In genomic region chr6:137389150-137389664, GRCh38 we compare ENCODE assay signal across 8 cellular contexts.
DNase-seq lines count a peak whose midpoint lies in the region; ATAC-seq and TF ChIP-seq lines count a peak whose summit lies in the region.

No MANE protein-coding gene starts in this region.

- no peak overlapping the region for H3K23ac ChIP-seq in neuronal stem cell (ENCODE audit: low read depth, low read length, poor library complexity)

- no CpG with 5 or more reads among the region's 6 CpGs for WGBS in neuronal stem cell (ENCODE audit: extremely low coverage in 2 of 2, insufficient read length in 2 of 2, insufficient replicate concordance in 1 of 2), 2 donors

- H2BK12ac ChIP-seq in neuronal stem cell (ENCODE audit: low read length), result no peak overlapping the region

- no peaks in the 10 kb centered on the region for H3K9me3 ChIP-seq in neuronal stem cell (replicated peaks in 1 of 2; ENCODE audit: control insufficient read depth in 2 of 2, insufficient read depth in 1 of 2, low read depth in 1 of 2, low read length in 2 of 2)

- no peak overlapping the region for H2BK120ac ChIP-seq in neuronal stem cell (ENCODE audit: low read depth, low read length)

- no peak overlapping the region for H3K9ac ChIP-seq in neuronal stem cell (ENCODE audit: low read depth, low read length, poor library complexity)

- H3K14ac ChIP-seq in neuronal stem cell (ENCODE audit: low read length), result no peak overlapping the region

- no peak overlapping the region for H3K27ac ChIP-seq in neuronal stem cell (replicated peaks; ENCODE audit: low read length)

- no peak overlapping the region for H3K4ac ChIP-seq in neuronal stem cell (ENCODE audit: low read length)

- TF ChIP-seq CTCF in fibroblast of mammary gland (conservative IDR thresholded peaks at IDR 0.05; ENCODE audit: control insufficient read depth, insufficient read depth, low read depth, low read length), result no peak

- peak overlapping the region; percentile 57 for H3K4me3 Mint-ChIP-seq in activated CD4-positive, alpha-beta T cell treated with anti-CD3 and anti-CD28 coated beads, Interleukin-2, amount 10 ng/mL, durations not matched to agents 24 days and 14 days

- H2BK15ac ChIP-seq in neuronal stem cell (ENCODE audit: low read length), result no peak overlapping the region

- peaks cover 0 to 3% of the 10 kb centered on the region in 2 donors for H3K4me1 ChIP-seq in neuronal stem cell (ENCODE audit: control insufficient read depth in 2 of 2, insufficient read depth in 1 of 2, low read depth in 1 of 2, low read length in 2 of 2)

- DNase-seq in Jurkat, Clone E6-1 (ENCODE audit: low read depth, low spot score), result peak; percentile 76
- peak; percentile 90 for DNase-seq in activated CD4-positive, alpha-beta T cell treated with anti-CD3 and anti-CD28 coated beads, Interleukin-2, amount 10 ng/mL, durations not matched to agents 24 days and 14 days
- DNase-seq in fibroblast of mammary gland (ENCODE audit: low read depth), result peak; percentile 12
- peak; percentile 74 for DNase-seq in stimulated activated CD8-positive, alpha-beta memory T cell treated with anti-CD3 and anti-CD28 coated beads, Interleukin-4, amount 100 ng/mL, for 48 hours
- DNase-seq in neuronal stem cell (ENCODE audit: low spot score), result no peak
- no peak for DNase-seq in NCI-H774 (lab: John Stamatoyannopoulos, UW)
- DNase-seq in NCI-H748 (lab: John Stamatoyannopoulos, UW; ENCODE audit: unreplicated experiment), result no peak

- peaks cover 9% of the 10 kb centered on the region for H3K36me3 Mint-ChIP-seq in activated CD4-positive, alpha-beta T cell treated with anti-CD3 and anti-CD28 coated beads, Interleukin-2, amount 10 ng/mL, durations not matched to agents 24 days and 14 days (ENCODE audit: low read depth)

- H3K4me3 ChIP-seq in Jurkat, Clone E6-1 (ENCODE audit: low read length), result no peak overlapping the region
- H3K4me3 ChIP-seq in fibroblast of mammary gland (ENCODE audit: control insufficient read depth, low read depth, low read length), result no peak overlapping the region
- no peak overlapping the region for H3K4me3 ChIP-seq in neuronal stem cell (ENCODE audit: low read length in 2 of 2)

- H3K36me3 ChIP-seq in neuronal stem cell (replicated peaks in 1 of 2; ENCODE audit: control insufficient read depth in 2 of 2, insufficient read depth in 2 of 2, low read length in 2 of 2), result no peaks in the 10 kb centered on the region

- H3K18ac ChIP-seq in neuronal stem cell (ENCODE audit: low read length), result no peak overlapping the region

- H2BK5ac ChIP-seq in neuronal stem cell (ENCODE audit: low read length), result no peak overlapping the region

- H3K27ac Mint-ChIP-seq in activated CD4-positive, alpha-beta T cell treated with anti-CD3 and anti-CD28 coated beads, Interleukin-2, amount 10 ng/mL, durations not matched to agents 24 days and 14 days, result peak overlapping the region; percentile 77

- no peaks in the 10 kb centered on the region for H3K27me3 Mint-ChIP-seq in activated CD4-positive, alpha-beta T cell treated with anti-CD3 and anti-CD28 coated beads, Interleukin-2, amount 10 ng/mL, durations not matched to agents 24 days and 14 days

- H3K27me3 ChIP-seq in neuronal stem cell (ENCODE audit: control insufficient read depth in 3 of 3, insufficient read depth in 3 of 3, low read depth in 1 of 3, low read length in 3 of 3), result no peaks in the 10 kb centered on the region

- H2AK5ac ChIP-seq in neuronal stem cell (ENCODE audit: low read depth, low read length), result no peak overlapping the region

- no peaks in the 10 kb centered on the region for H3K79me1 ChIP-seq in neuronal stem cell (ENCODE audit: low read depth, low read length)

- no peak overlapping the region for H3K4me2 ChIP-seq in neuronal stem cell (ENCODE audit: insufficient read depth, low read length, poor library complexity, severe bottlenecking)

- intact Hi-C loops in activated CD4-positive, alpha-beta T cell treated with anti-CD3 and anti-CD28 coated beads, Interleukin-2, amount 10 ng/mL, durations not matched to agents 24 days and 14 days (cut with micrococcal nuclease), result loop anchor here (1.0 to 10.0 kb wide), 2 partner anchors 26 to 586 kb away; no protein-coding TSS in a partner anchor

- H4K8ac ChIP-seq in neuronal stem cell (ENCODE audit: low read depth, low read length), result no peak overlapping the region

- H3K9me3 Mint-ChIP-seq in activated CD4-positive, alpha-beta T cell treated with anti-CD3 and anti-CD28 coated beads, Interleukin-2, amount 10 ng/mL, durations not matched to agents 24 days and 14 days, result peaks cover 19% of the 10 kb centered on the region

- H4K91ac ChIP-seq in neuronal stem cell (ENCODE audit: low read depth, low read length, poor library complexity), result no peak overlapping the region

- H2AFZ ChIP-seq in neuronal stem cell (ENCODE audit: low read length), result no peak overlapping the region

- peaks cover 35% of the 10 kb centered on the region for H3K4me1 Mint-ChIP-seq in activated CD4-positive, alpha-beta T cell treated with anti-CD3 and anti-CD28 coated beads, Interleukin-2, amount 10 ng/mL, durations not matched to agents 24 days and 14 days

- ATAC-seq in GM19025 (IDR thresholded peaks at IDR 0.05; ENCODE audit: low read depth, unreplicated experiment), result peak; percentile 83

Comparison
In these comparisons a context has a peak if more than half of its experiments do, and no peak if none do; other contexts are left out.
1. DNase-seq: peak in Jurkat, Clone E6-1 (single experiment), activated CD4-positive, alpha-beta T cell treated with anti-CD3 and anti-CD28 coated beads, Interleukin-2, amount 10 ng/mL, durations not matched to agents 24 days and 14 days (single experiment), fibroblast of mammary gland (single experiment) and stimulated activated CD8-positive, alpha-beta memory T cell treated with anti-CD3 and anti-CD28 coated beads, Interleukin-4, amount 100 ng/mL, for 48 hours (single experiment); none in neuronal stem cell (single experiment), NCI-H774 (single experiment) and NCI-H748 (single experiment).